8 cellular contexts compared by ENCODE assay signal in the genomic region with DNA sequence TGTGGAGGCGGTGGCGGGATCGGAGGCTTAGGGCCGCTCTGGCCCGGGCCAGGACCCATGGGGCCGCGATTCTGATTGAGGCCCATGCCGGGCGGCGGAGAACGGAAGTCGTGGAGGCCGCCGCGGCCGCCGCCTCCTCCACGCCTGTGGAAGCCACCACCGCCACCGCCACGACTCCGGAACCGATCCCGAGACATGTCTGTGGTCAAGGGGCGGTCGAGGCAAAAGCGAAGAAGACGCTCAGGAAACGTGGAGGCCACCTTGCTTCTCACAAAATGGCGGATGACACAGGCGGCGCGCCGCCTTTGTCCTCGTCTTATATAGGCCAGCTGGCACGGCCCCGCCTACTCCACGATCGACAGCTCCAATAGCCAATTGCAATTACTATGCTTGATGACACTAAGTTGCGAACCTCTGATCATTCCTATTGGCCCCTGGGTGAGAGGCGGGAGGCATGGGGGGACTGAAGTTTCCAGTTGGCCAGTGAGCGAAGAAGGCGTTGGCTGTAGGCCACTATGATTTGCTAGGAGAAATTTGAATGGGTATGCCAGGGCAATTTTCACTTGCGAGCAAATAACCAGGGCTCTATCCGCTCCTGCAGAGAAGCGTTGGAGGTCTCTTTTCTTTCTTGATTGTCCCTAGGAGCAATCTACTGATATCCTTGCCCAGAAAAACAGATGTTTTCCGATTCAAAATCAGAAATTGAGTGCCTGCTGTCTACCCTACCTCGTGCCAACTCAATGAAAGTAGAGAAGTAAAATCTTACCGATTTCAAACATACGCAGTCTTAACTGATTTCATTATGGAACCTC.
DNase-seq lines count a peak whose midpoint lies in the region; ATAC-seq, FAIRE-seq and TF ChIP-seq lines count a peak whose summit lies in the region.

A gene with protein sequence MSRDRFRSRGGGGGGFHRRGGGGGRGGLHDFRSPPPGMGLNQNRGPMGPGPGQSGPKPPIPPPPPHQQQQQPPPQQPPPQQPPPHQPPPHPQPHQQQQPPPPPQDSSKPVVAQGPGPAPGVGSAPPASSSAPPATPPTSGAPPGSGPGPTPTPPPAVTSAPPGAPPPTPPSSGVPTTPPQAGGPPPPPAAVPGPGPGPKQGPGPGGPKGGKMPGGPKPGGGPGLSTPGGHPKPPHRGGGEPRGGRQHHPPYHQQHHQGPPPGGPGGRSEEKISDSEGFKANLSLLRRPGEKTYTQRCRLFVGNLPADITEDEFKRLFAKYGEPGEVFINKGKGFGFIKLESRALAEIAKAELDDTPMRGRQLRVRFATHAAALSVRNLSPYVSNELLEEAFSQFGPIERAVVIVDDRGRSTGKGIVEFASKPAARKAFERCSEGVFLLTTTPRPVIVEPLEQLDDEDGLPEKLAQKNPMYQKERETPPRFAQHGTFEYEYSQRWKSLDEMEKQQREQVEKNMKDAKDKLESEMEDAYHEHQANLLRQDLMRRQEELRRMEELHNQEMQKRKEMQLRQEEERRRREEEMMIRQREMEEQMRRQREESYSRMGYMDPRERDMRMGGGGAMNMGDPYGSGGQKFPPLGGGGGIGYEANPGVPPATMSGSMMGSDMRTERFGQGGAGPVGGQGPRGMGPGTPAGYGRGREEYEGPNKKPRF (minus strand): TSS at position 293 of the 812 bp plus-strand sequence. CDS start 96 bp downstream, at position 197.

- FAIRE-seq in islet of Langerhans (lab: Jason Lieb, UNC), result peak; percentile 95

- no peak for TF ChIP-seq CTCF in AG10803 (conservative IDR thresholded peaks at IDR 0.05; ENCODE audit: low read length)

- ATAC-seq in GM19035 (IDR thresholded peaks at IDR 0.05; ENCODE audit: unreplicated experiment) (peak; percentile 91), HG03354 (IDR thresholded peaks at IDR 0.05; ENCODE audit: poor library complexity, severe bottlenecking, unreplicated experiment) (peak; percentile 89)
- ATAC-seq in activated CD4-positive, CD25-positive, alpha-beta regulatory T cell treated with anti-CD3 and anti-CD28 coated beads, Interleukin-2, amount 50 U/mL, for 24 hours, result peak; percentile 93 to 94

- H3K4me3 ChIP-seq in AG10803 (ENCODE audit: low read length), result peak within 1 kb of the TSS; percentile 96

- peak; percentile 99 for DNase-seq in AG10803 (ENCODE audit: low read depth)
- peak; percentile 99 for DNase-seq in NCI-H446 treated with DMSO at 0.1 percent for 48 hours (lab: John Stamatoyannopoulos, UW)
- DNase-seq in cerebellar cortex (ENCODE audit: low spot score), result peak; percentile 100
- DNase-seq in stimulated activated CD4-positive, alpha-beta T cell treated with anti-CD3 and anti-CD28 coated beads, Interleukin-12 subunit alpha, Interleukin-12 subunit beta, amount 100 ng/mL, for 4 hours, result peak; percentile 93

Comparison
In these comparisons a context has a peak if more than half of its experiments do, and no peak if none do; other contexts are left out.
1. Peak in every context shown above with its lines: DNase-seq, ATAC-seq and H3K4me3 ChIP-seq.